In the genomic region with DNA sequence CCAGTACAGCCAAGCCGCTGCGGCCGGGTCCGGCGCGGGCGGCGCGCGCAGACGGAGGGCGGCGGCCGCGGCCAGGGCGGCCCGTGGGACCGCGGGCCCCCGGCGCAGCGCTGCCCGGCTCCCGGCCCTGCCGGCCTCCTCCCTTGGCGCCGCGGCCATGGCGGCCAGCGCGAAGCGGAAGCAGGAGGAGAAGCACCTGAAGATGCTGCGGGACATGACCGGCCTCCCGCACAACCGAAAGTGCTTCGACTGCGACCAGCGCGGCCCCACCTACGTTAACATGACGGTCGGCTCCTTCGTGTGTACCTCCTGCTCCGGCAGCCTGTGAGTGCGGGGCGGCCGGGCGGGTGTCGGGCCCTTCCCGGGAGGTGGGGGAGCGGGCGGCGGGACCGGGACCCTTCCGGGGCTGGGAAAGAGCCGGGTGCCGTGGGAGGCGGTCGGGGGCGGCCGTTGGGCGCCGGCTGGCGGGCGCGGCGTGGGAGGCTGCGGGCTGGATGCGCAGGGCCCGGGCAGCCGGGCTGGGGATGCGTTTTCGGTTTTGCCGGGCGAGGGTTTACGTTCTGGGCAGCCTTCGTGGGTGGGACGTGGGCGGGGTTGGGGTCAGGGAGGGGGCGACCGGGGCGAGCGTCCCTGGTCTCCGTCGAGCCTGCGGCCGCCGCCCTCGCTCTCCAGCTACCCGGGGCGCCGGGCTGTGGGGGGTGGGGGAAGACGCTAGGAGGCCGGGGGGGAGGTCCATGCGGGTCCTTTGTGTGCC, we compare ENCODE assay signal across 2 cellular contexts.
TF ChIP-seq lines count a peak whose summit lies in the region.

No MANE protein-coding gene starts in this region.

TF ChIP-seq in SK-N-SH, 30 proteins besides CTCF, POLR2A, EP300 and RAD21:
- TF ChIP-seq MXI1 (IDR thresholded peaks at IDR 0.05; ENCODE audit: low read depth, low read length) (peak; percentile 27; the same call in 1 of the 2 replicates), TEAD4 (IDR thresholded peaks at IDR 0.05; ENCODE audit: borderline replicate concordance, insufficient read depth) (no peak), GATA2 (CRISPR knock-in tag; IDR thresholded peaks at IDR 0.05) (no peak)

TF ChIP-seq in K562, 482 proteins besides CTCF, POLR2A, EP300 and RAD21 (continues in another document):
- TF ChIP-seq RBBP5 (IDR thresholded peaks at IDR 0.05; ENCODE audit: borderline replicate concordance, insufficient read depth, low read length, poor library complexity, severe bottlenecking) (peak; percentile 72), TSHZ1 (CRISPR knock-in tag; IDR thresholded peaks at IDR 0.05) (no peak), NRF1 (conservative IDR thresholded peaks at IDR 0.05 in 1 of 2, IDR thresholded peaks at IDR 0.05 in 1 of 2) (no peak), CBX5 (IDR thresholded peaks at IDR 0.05; ENCODE audit: borderline replicate concordance, low read depth) (no peak), TCF7L2 (IDR thresholded peaks at IDR 0.05; ENCODE audit: low read depth, low read length) (no peak), CSDE1 (IDR thresholded peaks at IDR 0.05) (no peak), ZNF140 (CRISPR knock-in tag; IDR thresholded peaks at IDR 0.05) (no peak), ELF1 (tag; IDR thresholded peaks at IDR 0.05) (0 out of 2 replicates have a peak, but pooled peaks have one; percentile 16), ZNF780A (CRISPR knock-in tag; IDR thresholded peaks at IDR 0.05) (no peak), RCOR1 (IDR thresholded peaks at IDR 0.05; ENCODE audit: borderline replicate concordance in 1 of 2, low read depth in 2 of 2, low read length in 2 of 2) (no peak), PHB (CRISPR knock-in tag; IDR thresholded peaks at IDR 0.05) (no peak), CHD1 (IDR thresholded peaks at IDR 0.05; ENCODE audit: low read length) (peak; percentile 75), POU5F1 (IDR thresholded peaks at IDR 0.05; ENCODE audit: borderline replicate concordance, low read depth, low read length, partially characterized antibody) (no peak), SRF (CRISPR knock-in tag; IDR thresholded peaks at IDR 0.05) (no peak), NR2C2 (CRISPR knock-in tag; IDR thresholded peaks at IDR 0.05) (no peak), NR2C2 (tag; IDR thresholded peaks at IDR 0.05) (0 out of 2 replicates have a peak, but pooled peaks have one; percentile 31), SIN3A (IDR thresholded peaks at IDR 0.05; ENCODE audit: borderline replicate concordance in 2 of 2, control insufficient read depth in 1 of 2, low read depth in 2 of 2, low read length in 2 of 2) (no peak), TEAD1 (CRISPR knock-in tag; IDR thresholded peaks at IDR 0.05) (no peak), PHF8 (IDR thresholded peaks at IDR 0.05; ENCODE audit: borderline replicate concordance, low read length) (peak; percentile 51; the same call in 1 of the 2 replicates), EGR1 (conservative IDR thresholded peaks at IDR 0.05) (peak; percentile 66), PATZ1 (CRISPR knock-in tag; IDR thresholded peaks at IDR 0.05; ENCODE audit: borderline replicate concordance) (no peak), CEBPG (CRISPR knock-in tag; IDR thresholded peaks at IDR 0.05) (no peak), CEBPG (tag; conservative IDR thresholded peaks at IDR 0.05 in 1 of 2, IDR thresholded peaks at IDR 0.05 in 1 of 2) (no peak), CBFB (CRISPR knock-in tag; IDR thresholded peaks at IDR 0.05) (no peak), U2AF1 (optimal IDR thresholded peaks at IDR 0.05; ENCODE audit: low read depth, low read length) (no peak), ETS1 (conservative IDR thresholded peaks at IDR 0.05; ENCODE audit: control insufficient read depth, low read depth, low read length) (0 out of 2 replicates have a peak, but pooled peaks have one; percentile 13), RFX5 (IDR thresholded peaks at IDR 0.05; ENCODE audit: low read depth, low read length) (no peak), ZNF518B (CRISPR knock-in tag; IDR thresholded peaks at IDR 0.05) (no peak), LARP7 (IDR thresholded peaks at IDR 0.05) (no peak), YBX1 (IDR thresholded peaks at IDR 0.05) (no peak), CXXC5 (CRISPR knock-in tag; IDR thresholded peaks at IDR 0.05) (0 out of 2 replicates have a peak, but pooled peaks have one; percentile 7), PML (IDR thresholded peaks at IDR 0.05; ENCODE audit: low read length) (no peak), ZFX (CRISPR knock-in tag; IDR thresholded peaks at IDR 0.05) (peak; percentile 48), HMG20B (CRISPR knock-in tag; IDR thresholded peaks at IDR 0.05) (no peak), SAFB2 (IDR thresholded peaks at IDR 0.05; ENCODE audit: borderline replicate concordance, low read depth, low read length, severe bottlenecking) (no peak), HLTF (IDR thresholded peaks at IDR 0.05) (no peak), BCL6 (CRISPR knock-in tag; IDR thresholded peaks at IDR 0.05) (no peak), LEF1 (IDR thresholded peaks at IDR 0.05) (no peak)
- TF ChIP-seq, protein P1, sequence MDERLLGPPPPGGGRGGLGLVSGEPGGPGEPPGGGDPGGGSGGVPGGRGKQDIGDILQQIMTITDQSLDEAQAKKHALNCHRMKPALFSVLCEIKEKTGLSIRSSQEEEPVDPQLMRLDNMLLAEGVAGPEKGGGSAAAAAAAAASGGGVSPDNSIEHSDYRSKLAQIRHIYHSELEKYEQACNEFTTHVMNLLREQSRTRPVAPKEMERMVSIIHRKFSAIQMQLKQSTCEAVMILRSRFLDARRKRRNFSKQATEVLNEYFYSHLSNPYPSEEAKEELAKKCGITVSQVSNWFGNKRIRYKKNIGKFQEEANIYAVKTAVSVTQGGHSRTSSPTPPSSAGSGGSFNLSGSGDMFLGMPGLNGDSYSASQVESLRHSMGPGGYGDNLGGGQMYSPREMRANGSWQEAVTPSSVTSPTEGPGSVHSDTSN (CRISPR knock-in tag; IDR thresholded peaks at IDR 0.05; ENCODE audit: low read depth), result no peak
- TF ChIP-seq, protein P1 (tag; conservative IDR thresholded peaks at IDR 0.05; ENCODE audit: low read depth), result no peak
- TF ChIP-seq, protein P2, sequence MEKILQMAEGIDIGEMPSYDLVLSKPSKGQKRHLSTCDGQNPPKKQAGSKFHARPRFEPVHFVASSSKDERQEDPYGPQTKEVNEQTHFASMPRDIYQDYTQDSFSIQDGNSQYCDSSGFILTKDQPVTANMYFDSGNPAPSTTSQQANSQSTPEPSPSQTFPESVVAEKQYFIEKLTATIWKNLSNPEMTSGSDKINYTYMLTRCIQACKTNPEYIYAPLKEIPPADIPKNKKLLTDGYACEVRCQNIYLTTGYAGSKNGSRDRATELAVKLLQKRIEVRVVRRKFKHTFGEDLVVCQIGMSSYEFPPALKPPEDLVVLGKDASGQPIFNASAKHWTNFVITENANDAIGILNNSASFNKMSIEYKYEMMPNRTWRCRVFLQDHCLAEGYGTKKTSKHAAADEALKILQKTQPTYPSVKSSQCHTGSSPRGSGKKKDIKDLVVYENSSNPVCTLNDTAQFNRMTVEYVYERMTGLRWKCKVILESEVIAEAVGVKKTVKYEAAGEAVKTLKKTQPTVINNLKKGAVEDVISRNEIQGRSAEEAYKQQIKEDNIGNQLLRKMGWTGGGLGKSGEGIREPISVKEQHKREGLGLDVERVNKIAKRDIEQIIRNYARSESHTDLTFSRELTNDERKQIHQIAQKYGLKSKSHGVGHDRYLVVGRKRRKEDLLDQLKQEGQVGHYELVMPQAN (IDR thresholded peaks at IDR 0.05; ENCODE audit: borderline replicate concordance), result no peak
- TF ChIP-seq, protein P3, sequence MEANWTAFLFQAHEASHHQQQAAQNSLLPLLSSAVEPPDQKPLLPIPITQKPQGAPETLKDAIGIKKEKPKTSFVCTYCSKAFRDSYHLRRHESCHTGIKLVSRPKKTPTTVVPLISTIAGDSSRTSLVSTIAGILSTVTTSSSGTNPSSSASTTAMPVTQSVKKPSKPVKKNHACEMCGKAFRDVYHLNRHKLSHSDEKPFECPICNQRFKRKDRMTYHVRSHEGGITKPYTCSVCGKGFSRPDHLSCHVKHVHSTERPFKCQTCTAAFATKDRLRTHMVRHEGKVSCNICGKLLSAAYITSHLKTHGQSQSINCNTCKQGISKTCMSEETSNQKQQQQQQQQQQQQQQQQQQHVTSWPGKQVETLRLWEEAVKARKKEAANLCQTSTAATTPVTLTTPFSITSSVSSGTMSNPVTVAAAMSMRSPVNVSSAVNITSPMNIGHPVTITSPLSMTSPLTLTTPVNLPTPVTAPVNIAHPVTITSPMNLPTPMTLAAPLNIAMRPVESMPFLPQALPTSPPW (CRISPR knock-in tag; IDR thresholded peaks at IDR 0.05), result peak; percentile 55; the same call in 1 of the 2 replicates
